In the genomic region with DNA sequence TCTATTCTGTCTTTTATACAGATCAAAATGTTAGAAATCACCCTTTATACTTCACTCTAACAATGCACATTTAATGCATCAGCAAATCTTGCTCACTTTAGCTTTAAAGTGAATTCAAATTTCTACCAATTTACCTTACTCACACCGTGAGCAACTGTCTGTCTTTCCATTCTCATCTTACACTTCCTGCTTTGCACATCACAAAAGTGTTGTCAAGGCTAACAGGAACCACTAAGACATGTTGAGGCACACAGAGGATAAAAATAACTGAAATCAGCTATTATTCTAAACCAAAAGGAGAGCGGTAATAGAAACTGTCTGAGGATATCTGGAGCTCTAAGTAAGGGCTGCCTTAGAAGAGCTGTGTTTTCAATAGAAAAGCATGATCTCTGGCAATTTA, we compare ENCODE assay signal across 16 cellular contexts.
A peak's percentile ranks its signal among the peaks of the same experiment; 100 is the strongest.
DNase-seq lines count a peak whose midpoint lies in the region; ATAC-seq, FAIRE-seq and TF ChIP-seq lines count a peak whose summit lies in the region.
"Had no signal": no experiment of that assay in that cellular context is flagged by ENCODE, and none has a peak within 500 bp of the region (broad histone marks: within the 10 kb centered on the region; RNA-seq: fewer than 3 reads in every experiment).

No MANE protein-coding gene starts in this region.

- BruUV-seq in mammary epithelial cell (replicated peaks; lab: Mats Ljungman, UMichigan) = no TSS peak

- CTCF ChIA-PET in mammary epithelial cell (lab: Charles Lee; ENCODE audit: low non-redundant PET) = no interaction called here

- intact Hi-C loops in mammary epithelial cell (cut with micrococcal nuclease) = no loop called here
- intact Hi-C loops in breast epithelium (cut with DNase I; ENCODE audit: low total_unique reads) = no loop called here

- dilution Hi-C loops in mammary epithelial cell (cut with HindIII; ENCODE audit: low sequenced_read_pairs) = no loop called here

- H3K4me1 ChIP-seq in mammary epithelial cell (ENCODE audit: insufficient read depth, low read length) = no peaks in the 10 kb centered on the region
- H3K4me1 ChIP-seq in breast epithelium = no peaks in the 10 kb centered on the region
- no peaks in the 10 kb centered on the region for H3K4me1 ChIP-seq in upper lobe of left lung

- ATAC-seq in GM18858 (IDR thresholded peaks at IDR 0.05; ENCODE audit: unreplicated experiment) = no peak
- ATAC-seq in upper lobe of left lung (ENCODE audit: low FRiP score in 2 of 2) = no peak
- ATAC-seq: GM23338 had no signal

- H3K4me3 ChIP-seq in mammary epithelial cell (replicated peaks in 1 of 3; ENCODE audit: insufficient read depth in 1 of 3, low read depth in 2 of 3, low read length in 3 of 3) (no peak overlapping the region), breast epithelium (no peak overlapping the region), bronchial epithelial cell (ENCODE audit: low read depth, low read length) (no peak overlapping the region), neural cell (ENCODE audit: low read length) (no peak overlapping the region), upper lobe of left lung (no peak overlapping the region)
- H3K4me3 ChIP-seq: GM23338 had no signal

- H4K20me1 ChIP-seq in mammary epithelial cell (ENCODE audit: insufficient read depth, low read length) (no peaks in the 10 kb centered on the region), neural cell (ENCODE audit: insufficient read depth) (no peaks in the 10 kb centered on the region)

- TF ChIP-seq CTCF in mammary epithelial cell (conservative IDR thresholded peaks at IDR 0.05 in 1 of 2, IDR thresholded peaks at IDR 0.05 in 1 of 2; ENCODE audit: extremely low read depth in 1 of 2, insufficient read depth in 1 of 2, low read depth in 1 of 2, low read length in 2 of 2) (no peak), breast epithelium (IDR thresholded peaks at IDR 0.05) (no peak), bronchial epithelial cell (IDR thresholded peaks at IDR 0.05; ENCODE audit: insufficient read depth, low read length, severe bottlenecking) (no peak), neural cell (IDR thresholded peaks at IDR 0.05; ENCODE audit: poor library complexity, severe bottlenecking) (no peak), upper lobe of left lung (IDR thresholded peaks at IDR 0.05) (no peak)

- DNase-seq in mammary epithelial cell = peak; percentile 1
- no peak for DNase-seq in breast epithelium (ENCODE audit: low spot score in 2 of 2)
- DNase-seq in bronchial epithelial cell (ENCODE audit: low read depth) = peak; percentile 88
- no peak for DNase-seq in upper lobe of left lung
- DNase-seq in activated CD8-positive, alpha-beta memory T cell treated with anti-CD3 and anti-CD28 coated beads for 24 hours = no peak
- DNase-seq: 8988T; C1 segment of cervical spinal cord; Calu3; CD4-positive, alpha-beta T cell; DMS 273 treated with DMSO at 0.1 percent for 48 hours; H7 had no signal

- H2AFZ ChIP-seq in mammary epithelial cell (ENCODE audit: low read depth, low read length) (no peak overlapping the region), neural cell (ENCODE audit: low read depth, low read length) (no peak overlapping the region)
- H2AFZ ChIP-seq: GM23338 had no signal

- H3K9me2 ChIP-seq in neural cell (ENCODE audit: insufficient read depth, low read length) = no peaks in the 10 kb centered on the region

- no peak overlapping the region for H3K9ac ChIP-seq in mammary epithelial cell (ENCODE audit: insufficient read depth, low read length)
- no peak overlapping the region for H3K9ac ChIP-seq in neural cell (ENCODE audit: low read length)

- in situ Hi-C loops in mammary epithelial cell (cut with MboI; ENCODE audit: low sequenced_read_pairs in 2 of 2) = no loop called here

- H3K4me2 ChIP-seq in mammary epithelial cell (ENCODE audit: insufficient read depth, low read depth, low read length) (no peak overlapping the region), neural cell (ENCODE audit: low read length) (no peak overlapping the region)
- H3K4me2 ChIP-seq: GM23338 had no signal

- no peak for TF ChIP-seq RAD21 in neural cell (conservative IDR thresholded peaks at IDR 0.05)

- no peak overlapping the region for H3K27ac ChIP-seq in mammary epithelial cell (ENCODE audit: insufficient read depth, low read depth, low read length)
- no peak overlapping the region for H3K27ac ChIP-seq in breast epithelium
- peak overlapping the region; percentile 40 for H3K27ac ChIP-seq in neural cell (ENCODE audit: low read length)
- no peak overlapping the region for H3K27ac ChIP-seq in upper lobe of left lung
- H3K27ac ChIP-seq: HL-60 had no signal

- FAIRE-seq in bronchial epithelial cell (lab: Jason Lieb, UNC) = no peak
- FAIRE-seq: GM18507 had no signal

- TF ChIP-seq EP300 in neural cell (conservative IDR thresholded peaks at IDR 0.05; ENCODE audit: poor library complexity, severe bottlenecking) = peak; percentile 75
- no peak for TF ChIP-seq EP300 in upper lobe of left lung (IDR thresholded peaks at IDR 0.05)

- no peaks in the 10 kb centered on the region for H3F3A ChIP-seq in neural cell (ENCODE audit: insufficient read depth, low read length, poor library complexity, severe bottlenecking)

- no peak for TF ChIP-seq POLR2A in breast epithelium (IDR thresholded peaks at IDR 0.05)
- TF ChIP-seq POLR2A in upper lobe of left lung (IDR thresholded peaks at IDR 0.05) = no peak

- H3K36me3 ChIP-seq in mammary epithelial cell (ENCODE audit: insufficient read depth, low read length) (no peaks in the 10 kb centered on the region), breast epithelium (no peaks in the 10 kb centered on the region), bronchial epithelial cell (ENCODE audit: control insufficient read depth, insufficient read depth, low read length) (no peaks in the 10 kb centered on the region), neural cell (ENCODE audit: insufficient read depth, low read length) (no peaks in the 10 kb centered on the region), upper lobe of left lung (no peaks in the 10 kb centered on the region)

- H3K9me3 ChIP-seq in mammary epithelial cell (replicated peaks; ENCODE audit: insufficient read depth, low read length) = no peaks in the 10 kb centered on the region
- H3K9me3 ChIP-seq in breast epithelium = peaks cover 7 to 10% of the 10 kb centered on the region in 2 donors
- no peaks in the 10 kb centered on the region for H3K9me3 ChIP-seq in neural cell (ENCODE audit: low read length)
- H3K9me3 ChIP-seq in upper lobe of left lung = peaks cover 0 to 8% (median 2%) of the 10 kb centered on the region in 4 donors

- 25% methylated on average over 2 of the region's 2 CpGs for WGBS in mammary epithelial cell (ENCODE audit: low coverage, missing lambda C conversion rate)
- WGBS in upper lobe of left lung, 2 donors = 61 to 79% methylated on average over 2 of the region's 2 CpGs

- H3K79me2 ChIP-seq in mammary epithelial cell (ENCODE audit: insufficient read depth, low read length) (no peaks in the 10 kb centered on the region), neural cell (replicated peaks; ENCODE audit: insufficient read depth, low read length) (no peaks in the 10 kb centered on the region)

- no peaks in the 10 kb centered on the region for H3K27me3 ChIP-seq in mammary epithelial cell (ENCODE audit: insufficient read depth, low read length)
- H3K27me3 ChIP-seq in breast epithelium = no peaks in the 10 kb centered on the region
- H3K27me3 ChIP-seq in bronchial epithelial cell (ENCODE audit: control insufficient read depth, insufficient read depth, low read length) = no peaks in the 10 kb centered on the region
- no peaks in the 10 kb centered on the region for H3K27me3 ChIP-seq in neural cell (ENCODE audit: insufficient read depth, low read depth, low read length)
- H3K27me3 ChIP-seq in upper lobe of left lung = no peaks in the 10 kb centered on the region

TF ChIP-seq in neural cell, 6 proteins besides CTCF, POLR2A, EP300 and RAD21:
- TF ChIP-seq POLR2AphosphoS5 (IDR thresholded peaks at IDR 0.05) (peak; percentile 75), TAF1 (IDR thresholded peaks at IDR 0.05; ENCODE audit: low read depth) (no peak), EZH2 (IDR thresholded peaks at IDR 0.05; ENCODE audit: borderline replicate concordance, insufficient read depth, low read length, poor library complexity, severe bottlenecking) (no peak), SMC3 (conservative IDR thresholded peaks at IDR 0.05; ENCODE audit: poor library complexity) (no peak), MXI1 (conservative IDR thresholded peaks at IDR 0.05; ENCODE audit: poor library complexity, severe bottlenecking) (no peak)
- TF ChIP-seq, protein P1, sequence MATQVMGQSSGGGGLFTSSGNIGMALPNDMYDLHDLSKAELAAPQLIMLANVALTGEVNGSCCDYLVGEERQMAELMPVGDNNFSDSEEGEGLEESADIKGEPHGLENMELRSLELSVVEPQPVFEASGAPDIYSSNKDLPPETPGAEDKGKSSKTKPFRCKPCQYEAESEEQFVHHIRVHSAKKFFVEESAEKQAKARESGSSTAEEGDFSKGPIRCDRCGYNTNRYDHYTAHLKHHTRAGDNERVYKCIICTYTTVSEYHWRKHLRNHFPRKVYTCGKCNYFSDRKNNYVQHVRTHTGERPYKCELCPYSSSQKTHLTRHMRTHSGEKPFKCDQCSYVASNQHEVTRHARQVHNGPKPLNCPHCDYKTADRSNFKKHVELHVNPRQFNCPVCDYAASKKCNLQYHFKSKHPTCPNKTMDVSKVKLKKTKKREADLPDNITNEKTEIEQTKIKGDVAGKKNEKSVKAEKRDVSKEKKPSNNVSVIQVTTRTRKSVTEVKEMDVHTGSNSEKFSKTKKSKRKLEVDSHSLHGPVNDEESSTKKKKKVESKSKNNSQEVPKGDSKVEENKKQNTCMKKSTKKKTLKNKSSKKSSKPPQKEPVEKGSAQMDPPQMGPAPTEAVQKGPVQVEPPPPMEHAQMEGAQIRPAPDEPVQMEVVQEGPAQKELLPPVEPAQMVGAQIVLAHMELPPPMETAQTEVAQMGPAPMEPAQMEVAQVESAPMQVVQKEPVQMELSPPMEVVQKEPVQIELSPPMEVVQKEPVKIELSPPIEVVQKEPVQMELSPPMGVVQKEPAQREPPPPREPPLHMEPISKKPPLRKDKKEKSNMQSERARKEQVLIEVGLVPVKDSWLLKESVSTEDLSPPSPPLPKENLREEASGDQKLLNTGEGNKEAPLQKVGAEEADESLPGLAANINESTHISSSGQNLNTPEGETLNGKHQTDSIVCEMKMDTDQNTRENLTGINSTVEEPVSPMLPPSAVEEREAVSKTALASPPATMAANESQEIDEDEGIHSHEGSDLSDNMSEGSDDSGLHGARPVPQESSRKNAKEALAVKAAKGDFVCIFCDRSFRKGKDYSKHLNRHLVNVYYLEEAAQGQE (IDR thresholded peaks at IDR 0.05; ENCODE audit: borderline replicate concordance) = peak; percentile 23

Comparison
In these comparisons a context has a peak if more than half of its experiments do, and no peak if none do; other contexts are left out.
1. DNase-seq: peak in mammary epithelial cell (single experiment) and bronchial epithelial cell (single experiment); none in breast epithelium (0 of 2), upper lobe of left lung (0 of 2) and activated CD8-positive, alpha-beta memory T cell treated with anti-CD3 and anti-CD28 coated beads for 24 hours (single experiment).